2 cellular contexts compared by ENCODE assay signal in the genomic region with DNA sequence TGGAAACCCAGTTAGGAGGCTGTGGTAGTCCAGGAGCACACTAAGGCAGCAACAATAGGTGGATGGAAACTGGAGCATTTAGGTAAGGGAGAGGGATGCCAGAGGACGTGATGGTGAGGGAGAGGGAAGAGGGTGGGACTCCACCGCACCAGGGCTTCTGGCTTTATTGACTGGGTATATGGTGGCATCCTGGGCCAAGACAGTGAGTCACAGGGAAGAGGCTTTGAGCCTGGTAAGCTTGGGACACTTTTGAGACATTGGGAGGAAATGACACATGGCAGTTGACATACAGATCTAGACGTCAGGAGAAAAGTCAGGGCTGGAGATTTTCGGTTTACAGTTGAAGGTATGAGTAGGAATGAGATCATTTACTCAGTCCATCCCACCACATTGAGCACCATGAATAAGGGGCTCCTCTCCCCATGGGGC.
A peak's percentile ranks its signal among the peaks of the same experiment; 100 is the strongest.
TF ChIP-seq lines count a peak whose summit lies in the region.

No MANE protein-coding gene starts in this region.

TF ChIP-seq in HCT116, 20 proteins besides CTCF, POLR2A, EP300 and RAD21 (continued from another document):
- TF ChIP-seq, protein P1, sequence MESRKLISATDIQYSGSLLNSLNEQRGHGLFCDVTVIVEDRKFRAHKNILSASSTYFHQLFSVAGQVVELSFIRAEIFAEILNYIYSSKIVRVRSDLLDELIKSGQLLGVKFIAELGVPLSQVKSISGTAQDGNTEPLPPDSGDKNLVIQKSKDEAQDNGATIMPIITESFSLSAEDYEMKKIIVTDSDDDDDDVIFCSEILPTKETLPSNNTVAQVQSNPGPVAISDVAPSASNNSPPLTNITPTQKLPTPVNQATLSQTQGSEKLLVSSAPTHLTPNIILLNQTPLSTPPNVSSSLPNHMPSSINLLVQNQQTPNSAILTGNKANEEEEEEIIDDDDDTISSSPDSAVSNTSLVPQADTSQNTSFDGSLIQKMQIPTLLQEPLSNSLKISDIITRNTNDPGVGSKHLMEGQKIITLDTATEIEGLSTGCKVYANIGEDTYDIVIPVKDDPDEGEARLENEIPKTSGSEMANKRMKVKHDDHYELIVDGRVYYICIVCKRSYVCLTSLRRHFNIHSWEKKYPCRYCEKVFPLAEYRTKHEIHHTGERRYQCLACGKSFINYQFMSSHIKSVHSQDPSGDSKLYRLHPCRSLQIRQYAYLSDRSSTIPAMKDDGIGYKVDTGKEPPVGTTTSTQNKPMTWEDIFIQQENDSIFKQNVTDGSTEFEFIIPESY (IDR thresholded peaks at IDR 0.05; ENCODE audit: extremely low read depth, insufficient replicate concordance, low read length), result no peak
- TF ChIP-seq, protein P2, sequence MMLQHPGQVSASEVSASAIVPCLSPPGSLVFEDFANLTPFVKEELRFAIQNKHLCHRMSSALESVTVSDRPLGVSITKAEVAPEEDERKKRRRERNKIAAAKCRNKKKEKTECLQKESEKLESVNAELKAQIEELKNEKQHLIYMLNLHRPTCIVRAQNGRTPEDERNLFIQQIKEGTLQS (IDR thresholded peaks at IDR 0.05), result no peak
- TF ChIP-seq EZH2phosphoT487 (IDR thresholded peaks at IDR 0.05; ENCODE audit: borderline replicate concordance) (no peak), CEBPB (IDR thresholded peaks at IDR 0.05; ENCODE audit: low read depth) (no peak), EGR1 (IDR thresholded peaks at IDR 0.05; ENCODE audit: low read depth) (no peak), YY1 (IDR thresholded peaks at IDR 0.05; ENCODE audit: extremely low read depth, insufficient replicate concordance, low read depth, low read length) (peak; percentile 54), ZFX (IDR thresholded peaks at IDR 0.05) (no peak), POLR2AphosphoS5 (IDR thresholded peaks at IDR 0.05; ENCODE audit: low read depth, low read length) (peak; percentile 77; the same call in 1 of the 2 replicates), ELF1 (IDR thresholded peaks at IDR 0.05; ENCODE audit: borderline replicate concordance, low read depth) (no peak)
- TF ChIP-seq, protein P3, sequence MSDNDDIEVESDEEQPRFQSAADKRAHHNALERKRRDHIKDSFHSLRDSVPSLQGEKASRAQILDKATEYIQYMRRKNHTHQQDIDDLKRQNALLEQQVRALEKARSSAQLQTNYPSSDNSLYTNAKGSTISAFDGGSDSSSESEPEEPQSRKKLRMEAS (IDR thresholded peaks at IDR 0.05), result no peak
TF ChIP-seq in HCT116: peak in this region for 3.

TF ChIP-seq in SK-N-SH, 30 proteins besides CTCF, POLR2A, EP300 and RAD21 (continued from another document):
- TF ChIP-seq, protein P1 (IDR thresholded peaks at IDR 0.05; ENCODE audit: borderline replicate concordance, low read depth), result peak; percentile 82; the same call in 1 of the 2 replicates
- TF ChIP-seq CHD2 (IDR thresholded peaks at IDR 0.05; ENCODE audit: low read length, partially characterized antibody), result no peak
- no peak for TF ChIP-seq RFX5 (IDR thresholded peaks at IDR 0.05; ENCODE audit: low read length)
- TF ChIP-seq SMC3 (IDR thresholded peaks at IDR 0.05; ENCODE audit: low read depth, low read length), result no peak
- TF ChIP-seq POLR2AphosphoS5 (IDR thresholded peaks at IDR 0.05; ENCODE audit: low read depth, low read length), result peak; percentile 51; the same call in 1 of the 2 replicates
- TF ChIP-seq SIN3A (IDR thresholded peaks at IDR 0.05; ENCODE audit: borderline replicate concordance, low read depth, low read length), result peak; percentile 70; the same call in 1 of the 2 replicates
- TF ChIP-seq MXI1 (IDR thresholded peaks at IDR 0.05; ENCODE audit: low read depth, low read length), result no peak
- TF ChIP-seq, protein P3 (IDR thresholded peaks at IDR 0.05; ENCODE audit: low read depth), result peak; percentile 59; the same call in 1 of the 2 replicates
- TF ChIP-seq, protein P4, sequence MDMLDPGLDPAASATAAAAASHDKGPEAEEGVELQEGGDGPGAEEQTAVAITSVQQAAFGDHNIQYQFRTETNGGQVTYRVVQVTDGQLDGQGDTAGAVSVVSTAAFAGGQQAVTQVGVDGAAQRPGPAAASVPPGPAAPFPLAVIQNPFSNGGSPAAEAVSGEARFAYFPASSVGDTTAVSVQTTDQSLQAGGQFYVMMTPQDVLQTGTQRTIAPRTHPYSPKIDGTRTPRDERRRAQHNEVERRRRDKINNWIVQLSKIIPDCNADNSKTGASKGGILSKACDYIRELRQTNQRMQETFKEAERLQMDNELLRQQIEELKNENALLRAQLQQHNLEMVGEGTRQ (IDR thresholded peaks at IDR 0.05; ENCODE audit: borderline replicate concordance, low read depth, low read length), result no peak
- TF ChIP-seq TEAD4 (IDR thresholded peaks at IDR 0.05; ENCODE audit: borderline replicate concordance, insufficient read depth), result peak; percentile 66; the same call in 1 of the 2 replicates
- no peak for TF ChIP-seq EZH2phosphoT487 (IDR thresholded peaks at IDR 0.05; ENCODE audit: borderline replicate concordance, low read depth)
- peak; percentile 91; the same call in 1 of the 2 replicates for TF ChIP-seq RXRA (IDR thresholded peaks at IDR 0.05; ENCODE audit: borderline replicate concordance, low read depth)
- TF ChIP-seq TCF12 (IDR thresholded peaks at IDR 0.05), result peak; percentile 93
- peak; percentile 95 for TF ChIP-seq NFIC (IDR thresholded peaks at IDR 0.05; ENCODE audit: borderline replicate concordance)
- TF ChIP-seq YY1 (IDR thresholded peaks at IDR 0.05; ENCODE audit: low read depth), result peak; percentile 25; the same call in 1 of the 2 replicates
- TF ChIP-seq JUND (IDR thresholded peaks at IDR 0.05), result peak; percentile 93
- TF ChIP-seq GABPA (IDR thresholded peaks at IDR 0.05; ENCODE audit: low read depth), result no peak
- TF ChIP-seq ELF1 (IDR thresholded peaks at IDR 0.05), result 0 out of 2 replicates have a peak, but pooled peaks have one; percentile 20
- TF ChIP-seq, protein P5, sequence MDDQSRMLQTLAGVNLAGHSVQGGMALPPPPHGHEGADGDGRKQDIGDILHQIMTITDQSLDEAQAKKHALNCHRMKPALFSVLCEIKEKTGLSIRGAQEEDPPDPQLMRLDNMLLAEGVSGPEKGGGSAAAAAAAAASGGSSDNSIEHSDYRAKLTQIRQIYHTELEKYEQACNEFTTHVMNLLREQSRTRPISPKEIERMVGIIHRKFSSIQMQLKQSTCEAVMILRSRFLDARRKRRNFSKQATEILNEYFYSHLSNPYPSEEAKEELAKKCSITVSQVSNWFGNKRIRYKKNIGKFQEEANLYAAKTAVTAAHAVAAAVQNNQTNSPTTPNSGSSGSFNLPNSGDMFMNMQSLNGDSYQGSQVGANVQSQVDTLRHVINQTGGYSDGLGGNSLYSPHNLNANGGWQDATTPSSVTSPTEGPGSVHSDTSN (IDR thresholded peaks at IDR 0.05), result peak; percentile 97
- peak; percentile 82 for TF ChIP-seq FOXM1 (IDR thresholded peaks at IDR 0.05; ENCODE audit: low read depth)
- no peak for TF ChIP-seq FOXJ3 (CRISPR knock-in tag; IDR thresholded peaks at IDR 0.05)
- TF ChIP-seq RCOR1 (IDR thresholded peaks at IDR 0.05; ENCODE audit: low read length), result no peak
- peak; percentile 96 for TF ChIP-seq FOSL2 (IDR thresholded peaks at IDR 0.05; ENCODE audit: borderline replicate concordance, low read depth)
- TF ChIP-seq, protein P6, sequence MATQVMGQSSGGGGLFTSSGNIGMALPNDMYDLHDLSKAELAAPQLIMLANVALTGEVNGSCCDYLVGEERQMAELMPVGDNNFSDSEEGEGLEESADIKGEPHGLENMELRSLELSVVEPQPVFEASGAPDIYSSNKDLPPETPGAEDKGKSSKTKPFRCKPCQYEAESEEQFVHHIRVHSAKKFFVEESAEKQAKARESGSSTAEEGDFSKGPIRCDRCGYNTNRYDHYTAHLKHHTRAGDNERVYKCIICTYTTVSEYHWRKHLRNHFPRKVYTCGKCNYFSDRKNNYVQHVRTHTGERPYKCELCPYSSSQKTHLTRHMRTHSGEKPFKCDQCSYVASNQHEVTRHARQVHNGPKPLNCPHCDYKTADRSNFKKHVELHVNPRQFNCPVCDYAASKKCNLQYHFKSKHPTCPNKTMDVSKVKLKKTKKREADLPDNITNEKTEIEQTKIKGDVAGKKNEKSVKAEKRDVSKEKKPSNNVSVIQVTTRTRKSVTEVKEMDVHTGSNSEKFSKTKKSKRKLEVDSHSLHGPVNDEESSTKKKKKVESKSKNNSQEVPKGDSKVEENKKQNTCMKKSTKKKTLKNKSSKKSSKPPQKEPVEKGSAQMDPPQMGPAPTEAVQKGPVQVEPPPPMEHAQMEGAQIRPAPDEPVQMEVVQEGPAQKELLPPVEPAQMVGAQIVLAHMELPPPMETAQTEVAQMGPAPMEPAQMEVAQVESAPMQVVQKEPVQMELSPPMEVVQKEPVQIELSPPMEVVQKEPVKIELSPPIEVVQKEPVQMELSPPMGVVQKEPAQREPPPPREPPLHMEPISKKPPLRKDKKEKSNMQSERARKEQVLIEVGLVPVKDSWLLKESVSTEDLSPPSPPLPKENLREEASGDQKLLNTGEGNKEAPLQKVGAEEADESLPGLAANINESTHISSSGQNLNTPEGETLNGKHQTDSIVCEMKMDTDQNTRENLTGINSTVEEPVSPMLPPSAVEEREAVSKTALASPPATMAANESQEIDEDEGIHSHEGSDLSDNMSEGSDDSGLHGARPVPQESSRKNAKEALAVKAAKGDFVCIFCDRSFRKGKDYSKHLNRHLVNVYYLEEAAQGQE (IDR thresholded peaks at IDR 0.05; ENCODE audit: low read depth, low read length), result peak; percentile 33; the same call in 1 of the 2 replicates
- TF ChIP-seq, protein P7, sequence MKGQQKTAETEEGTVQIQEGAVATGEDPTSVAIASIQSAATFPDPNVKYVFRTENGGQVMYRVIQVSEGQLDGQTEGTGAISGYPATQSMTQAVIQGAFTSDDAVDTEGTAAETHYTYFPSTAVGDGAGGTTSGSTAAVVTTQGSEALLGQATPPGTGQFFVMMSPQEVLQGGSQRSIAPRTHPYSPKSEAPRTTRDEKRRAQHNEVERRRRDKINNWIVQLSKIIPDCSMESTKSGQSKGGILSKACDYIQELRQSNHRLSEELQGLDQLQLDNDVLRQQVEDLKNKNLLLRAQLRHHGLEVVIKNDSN (IDR thresholded peaks at IDR 0.05; ENCODE audit: borderline replicate concordance, low read depth), result no peak
- TF ChIP-seq MEF2A (IDR thresholded peaks at IDR 0.05; ENCODE audit: borderline replicate concordance, low read depth), result no peak
- TF ChIP-seq TAF1 (IDR thresholded peaks at IDR 0.05; ENCODE audit: borderline replicate concordance, low read depth, low read length), result no peak
- TF ChIP-seq, protein P8, sequence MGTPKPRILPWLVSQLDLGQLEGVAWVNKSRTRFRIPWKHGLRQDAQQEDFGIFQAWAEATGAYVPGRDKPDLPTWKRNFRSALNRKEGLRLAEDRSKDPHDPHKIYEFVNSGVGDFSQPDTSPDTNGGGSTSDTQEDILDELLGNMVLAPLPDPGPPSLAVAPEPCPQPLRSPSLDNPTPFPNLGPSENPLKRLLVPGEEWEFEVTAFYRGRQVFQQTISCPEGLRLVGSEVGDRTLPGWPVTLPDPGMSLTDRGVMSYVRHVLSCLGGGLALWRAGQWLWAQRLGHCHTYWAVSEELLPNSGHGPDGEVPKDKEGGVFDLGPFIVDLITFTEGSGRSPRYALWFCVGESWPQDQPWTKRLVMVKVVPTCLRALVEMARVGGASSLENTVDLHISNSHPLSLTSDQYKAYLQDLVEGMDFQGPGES (IDR thresholded peaks at IDR 0.05; ENCODE audit: low read depth, low read length), result no peak
- no peak for TF ChIP-seq NRF1 (IDR thresholded peaks at IDR 0.05; ENCODE audit: low read depth, low read length)
